8 cellular contexts compared by ENCODE assay signal in the genomic region with DNA sequence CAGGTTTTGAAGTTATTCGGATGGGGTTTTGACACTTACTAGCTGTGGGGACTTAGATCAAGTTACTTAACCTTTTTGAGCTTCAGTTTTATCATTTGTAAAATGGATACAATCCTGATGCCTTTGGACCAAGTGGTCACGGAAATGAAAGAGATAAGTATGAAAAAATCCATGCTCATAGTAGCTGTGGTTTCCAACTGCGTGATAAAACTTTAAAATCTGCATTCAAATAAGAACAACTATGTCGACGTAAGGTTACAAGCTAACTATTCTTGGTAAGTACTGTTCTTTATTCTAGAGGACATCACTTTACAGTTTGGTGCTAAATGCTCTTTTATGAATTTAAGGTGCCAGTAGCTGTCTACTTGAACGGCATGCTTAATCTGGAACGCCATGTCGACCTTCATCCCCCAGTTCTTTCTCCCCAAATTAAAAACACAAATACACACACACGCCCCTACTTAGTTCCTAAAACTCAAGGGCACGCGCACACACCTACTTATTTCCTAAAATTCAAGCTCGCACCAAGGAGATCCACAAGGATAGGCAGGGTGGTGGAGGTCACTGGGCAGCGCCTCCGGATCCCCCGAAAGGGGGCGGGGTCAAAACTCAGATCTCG. TPM values are rescaled to one million over a fixed set of nuclear protein-coding genes. Genes with fewer than 3 reads are reported as not detected.
DNase-seq lines count a peak whose midpoint lies in the region; ATAC-seq, FAIRE-seq and TF ChIP-seq lines count a peak whose summit lies in the region.

No MANE protein-coding gene starts in this region.

- H3K79me2 ChIP-seq in GM12878 (ENCODE audit: control insufficient read depth, insufficient read depth, low read length) = peaks cover 56% of the 10 kb centered on the region

- no peaks in the 10 kb centered on the region for H3K36me3 ChIP-seq in GM12878 (ENCODE audit: control insufficient read depth in 2 of 2, insufficient read depth in 2 of 2, low read length in 1 of 2)

- peaks cover 0 to 2% of the 10 kb centered on the region in 2 donors for H3K9me3 Mint-ChIP-seq in activated T-cell treated with anti-CD3 and anti-CD28 coated beads, Interleukin-2, amount 50 U/mL, for 72 hours
- H3K9me3 Mint-ChIP-seq in type B pancreatic cell = no peaks in the 10 kb centered on the region

- RAD21 ChIA-PET in GM12878 (lab: Charles Lee; ENCODE audit: unreplicated experiment) = interaction anchor here (0.6 to 6.5 kb wide), 21 partner anchors 11 to 240 kb away, joined by 3 to 89 read pairs (median 5); partner anchors contain the start of gene RIMS3

- H3K27me3 Mint-ChIP-seq in activated T-cell treated with anti-CD3 and anti-CD28 coated beads, Interleukin-2, amount 50 U/mL, for 72 hours (ENCODE audit: low read depth) = no peaks in the 10 kb centered on the region
- H3K27me3 Mint-ChIP-seq in type B pancreatic cell = no peaks in the 10 kb centered on the region

- peak overlapping the region; percentile 98 for H3K4me3 Mint-ChIP-seq in activated T-cell treated with anti-CD3 and anti-CD28 coated beads, Interleukin-2, amount 50 U/mL, for 72 hours
- peak overlapping the region; percentile 99 for H3K4me3 Mint-ChIP-seq in type B pancreatic cell

- CTCF ChIA-PET in GM12878 (lab: Yijun Ruan, JAX) = interaction anchor here (0.9 to 5.1 kb wide), 23 partner anchors 11 to 538 kb away, joined by 3 to 54 read pairs (median 4); no protein-coding TSS in a partner anchor

- TF ChIP-seq EP300 in GM12878 (IDR thresholded peaks at IDR 0.05; ENCODE audit: borderline replicate concordance in 1 of 2, control insufficient read depth in 1 of 2, low read depth in 2 of 2, low read length in 2 of 2) = no peak

- H3K4me1 Mint-ChIP-seq in activated T-cell treated with anti-CD3 and anti-CD28 coated beads, Interleukin-2, amount 50 U/mL, for 72 hours (ENCODE audit: low read depth) = peaks cover 52% of the 10 kb centered on the region
- H3K4me1 Mint-ChIP-seq in type B pancreatic cell (ENCODE audit: unreplicated experiment) = peaks cover 41% of the 10 kb centered on the region

- in situ Hi-C loops in GM12878 (cut with MboI) = no loop called here

- TSS peak; percentile 80 for BruUV-seq in GM12878 (replicated peaks; lab: Mats Ljungman, UMichigan)

- H4K20me1 ChIP-seq in GM12878 (ENCODE audit: control insufficient read depth, insufficient read depth) = no peaks in the 10 kb centered on the region

- peak overlapping the region; percentile 66 for H2AFZ ChIP-seq in GM12878 (ENCODE audit: control insufficient read depth, low read depth, low read length)

- intact Hi-C loops in GM12878 (cut with micrococcal nuclease; ENCODE audit: unreplicated experiment) (loop anchor here (5.0 kb wide), 1 partner anchor 61 kb away; no protein-coding TSS in a partner anchor), lower leg skin (cut with DNase I; ENCODE audit: low total_unique reads) (no loop called here)

- no peak for TF ChIP-seq POLR2A in GM12878 (IDR thresholded peaks at IDR 0.05; ENCODE audit: low read depth, low read length)
- no peak for TF ChIP-seq POLR2A in lower leg skin (IDR thresholded peaks at IDR 0.05)

- DNase-seq in activated T-cell treated with anti-CD3 and anti-CD28 coated beads, Interleukin-2, amount 50 U/mL, for 72 hours = no peak
- DNase-seq in activated T-cell treated with anti-CD3 and anti-CD28 coated beads for 4 hours (no peak), GM12878 (ENCODE audit: low read depth, low spot score) (no peak), lower leg skin (ENCODE audit: low spot score in 2 of 2) (no peak), type B pancreatic cell (ENCODE audit: extremely low spot score, unreplicated experiment) (no peak), dedifferentiated amniotic fluid mesenchymal stem cell (ENCODE audit: extremely low spot score) (no peak), NCI-H187 (lab: John Stamatoyannopoulos, UW) (no peak)

- TF ChIP-seq CTCF in GM12878 (IDR thresholded peaks at IDR 0.05 in 2 of 3, conservative IDR thresholded peaks at IDR 0.05 in 1 of 3; ENCODE audit: control insufficient read depth in 2 of 3, extremely low read depth in 1 of 3, insufficient read depth in 1 of 3, low read depth in 3 of 3, low read length in 3 of 3) (no peak), lower leg skin (IDR thresholded peaks at IDR 0.05) (no peak), type B pancreatic cell (conservative IDR thresholded peaks at IDR 0.05) (no peak)

- TF ChIP-seq RAD21 in GM12878 (IDR thresholded peaks at IDR 0.05; ENCODE audit: insufficient read depth, low read depth, low read length) = no peak

- SMC1A ChIA-PET in GM12878 (lab: Charles Lee; ENCODE audit: uncharacterized antibody, unreplicated experiment) = interaction anchor here (0.7 to 8.4 kb wide), 19 partner anchors 10 to 159 kb away, joined by 3 to 115 read pairs (median 6); partner anchors contain the start of gene ZNF684

- peak; percentile 23 for FAIRE-seq in GM12878 (lab: Jason Lieb, UNC)

- H3K9me3 ChIP-seq in GM12878 (replicated peaks; ENCODE audit: control insufficient read depth, insufficient read depth, low read length) = no peaks in the 10 kb centered on the region

- no peak for ATAC-seq in activated T-cell treated with anti-CD3 and anti-CD28 coated beads, Interleukin-2, amount 50 U/mL, for 72 hours (replicated peaks in 1 of 2)
- ATAC-seq in GM12878 = no peak
- no peak for ATAC-seq in GM21786 (IDR thresholded peaks at IDR 0.05; ENCODE audit: unreplicated experiment)

- peaks cover 24% of the 10 kb centered on the region for H3K4me1 ChIP-seq in GM12878 (ENCODE audit: control insufficient read depth, insufficient read depth, low read length)

- 11% methylated on average over 17 of the region's 17 CpGs for WGBS in GM12878 (ENCODE audit: insufficient coverage, insufficient replicate concordance, low lambda C conversion rate, missing lambda C conversion rate)
- WGBS in lower leg skin, 2 donors = 8 to 10% methylated on average over 16 to 17 of the region's 17 CpGs

- H3K4me2 ChIP-seq in GM12878 (ENCODE audit: control insufficient read depth, insufficient read depth) = peak overlapping the region; percentile 86

- no peaks in the 10 kb centered on the region for H3K27me3 ChIP-seq in GM12878 (replicated peaks in 1 of 2; ENCODE audit: control insufficient read depth in 2 of 2, insufficient read depth in 2 of 2, low read length in 1 of 2)

- H3K4me3 ChIP-seq in GM12878 = peak overlapping the region; percentile 95
- peak overlapping the region; percentile 74 for H3K4me3 ChIP-seq in lower leg skin (ENCODE audit: low read depth, poor library complexity, severe bottlenecking)

- H3K27ac ChIP-seq in GM12878 (ENCODE audit: control insufficient read depth, insufficient read depth) = peak overlapping the region; percentile 98

- POLR2A ChIA-PET in GM12878 (lab: Charles Lee) = interaction anchor here (0.8 to 8.1 kb wide), 23 partner anchors 12 to 241 kb away, joined by 3 to 244 read pairs (median 4); partner anchors contain the start of genes RIMS3 and ZFP69B

- peak overlapping the region; percentile 99 for H3K9ac ChIP-seq in GM12878 (ENCODE audit: control insufficient read depth, insufficient read depth, low read length)

- peaks cover 7 to 18% of the 10 kb centered on the region in 2 donors for H3K36me3 Mint-ChIP-seq in activated T-cell treated with anti-CD3 and anti-CD28 coated beads, Interleukin-2, amount 50 U/mL, for 72 hours (ENCODE audit: insufficient read depth in 2 of 2)
- H3K36me3 Mint-ChIP-seq in type B pancreatic cell = peaks cover 22% of the 10 kb centered on the region

- peak overlapping the region; percentile 97 for H3K27ac Mint-ChIP-seq in activated T-cell treated with anti-CD3 and anti-CD28 coated beads, Interleukin-2, amount 50 U/mL, for 72 hours
- peak overlapping the region; percentile 95 for H3K27ac Mint-ChIP-seq in type B pancreatic cell

RNA-seq across cellular contexts. Expression of gene NFYC, which starts 0.5 kb away (rescaled TPM):
- total RNA-seq in activated T-cell treated with anti-CD3 and anti-CD28 coated beads, Interleukin-2, amount 50 U/mL, for 72 hours = 10 to 100 TPM; 64.0 to 74.3 TPM
- total RNA-seq in GM12878 (2013; cell fraction: nucleolus; rRNA removed) = 74.6 and 83.3 TPM in 2 replicates
- total RNA-seq in GM12878 (2014; rRNA removed) = 43.1 and 49.0 TPM in 2 replicates
- 24.2 and 26.0 TPM in 2 replicates for total RNA-seq in GM12878 (2014; rRNA removed; fragmentation: Illumina TruSeq; extraction: Trizol)
- total RNA-seq in GM12878 (2021) = 55.0 and 66.6 TPM in 2 replicates
- 26.9 TPM for polyA plus RNA-seq in GM12878 (2011; ENCODE audit: low read depth)
- 57.7 and 84.2 TPM in 2 replicates for polyA plus RNA-seq in GM12878 (2011; rRNA removed)
- 88.5 and 135 TPM in 2 replicates for polyA plus RNA-seq in GM12878 (2011; cell fraction: cytosol; rRNA removed)
- polyA plus RNA-seq in GM12878 (2011; cell fraction: nucleus; rRNA removed) = 125 and 128 TPM in 2 replicates
- 39.3 and 46.7 TPM in 2 replicates for polyA plus RNA-seq in GM12878 (2012)
- 52.5 and 69.7 TPM in 2 replicates for polyA plus RNA-seq in GM12878 (2014; fragmentation: Illumina TruSeq; extraction: Trizol)
- polyA plus RNA-seq in GM12878 (2014; fragmentation: Nextera tagmentation; extraction: Ambion mirVana) = 1 to 10 TPM; 4.3 to 6.9 TPM
- polyA plus RNA-seq in GM12878 (2014; rRNA removed) = 64.2 and 78.5 TPM in 2 replicates
- polyA plus RNA-seq in GM12878 (2016; fragmentation: Nextera tagmentation; extraction: Ambion mirVana) = 10 to 100 TPM; 64.1 to 70.1 TPM
- polyA minus RNA-seq in GM12878 (2011; rRNA and poly(A)+ RNA removed) = 119 and 120 TPM in 2 replicates
- polyA minus RNA-seq in GM12878 (2011; cell fraction: cytosol; rRNA and poly(A)+ RNA removed) = 33.4 and 50.1 TPM in 2 replicates
- polyA minus RNA-seq in GM12878 (2011; cell fraction: nucleus; rRNA and poly(A)+ RNA removed) = 59.2 and 107 TPM in 2 replicates
- total RNA-seq in lower leg skin = 10 to 100 TPM; 53.3 to 94.4 (median 68.0) TPM
- total RNA-seq in type B pancreatic cell (ENCODE audit: low replicate concordance) = 70.0 and 71.3 TPM in 2 replicates

RNA-seq across cellular contexts. Expression of gene RIMS3, which starts 25.5 kb away (rescaled TPM):
- 1 to 10 TPM; 8.8 to 9.3 TPM for total RNA-seq in activated T-cell treated with anti-CD3 and anti-CD28 coated beads, Interleukin-2, amount 50 U/mL, for 72 hours
- 0.34 and 0.46 TPM in 2 replicates for total RNA-seq in GM12878 (2013; cell fraction: nucleolus; rRNA removed)
- total RNA-seq in GM12878 (2014; rRNA removed) (0.45 and 0.49 TPM in 2 replicates), GM12878 (2014; rRNA removed; fragmentation: Illumina TruSeq; extraction: Trizol) (0.32 and 0.36 TPM in 2 replicates), GM12878 (2021) (0.74 and 0.93 TPM in 2 replicates), lower leg skin (1 to 10 TPM; 2.7 to 4.0 (median 3.0) TPM), type B pancreatic cell (ENCODE audit: low replicate concordance) (2.0 and 4.2 TPM in 2 replicates)
- 0.09 TPM for polyA plus RNA-seq in GM12878 (2011; ENCODE audit: low read depth)
- polyA plus RNA-seq in GM12878 (2011; rRNA removed) (3.9 and 4.7 TPM in 2 replicates), GM12878 (2014; fragmentation: Illumina TruSeq; extraction: Trizol) (0.43 and 0.59 TPM in 2 replicates), GM12878 (2014; fragmentation: Nextera tagmentation; extraction: Ambion mirVana) (under 1 TPM; 0.02 to 0.09 TPM), GM12878 (2014; rRNA removed) (0.31 and 0.52 TPM in 2 replicates), GM12878 (2016; fragmentation: Nextera tagmentation; extraction: Ambion mirVana) (1 to 10 TPM in 1 of 2 experiments, under 1 TPM in 1; 0.29 to 1.0 TPM)
- 4.1 and 4.9 TPM in 2 replicates for polyA plus RNA-seq in GM12878 (2011; cell fraction: cytosol; rRNA removed)
- polyA plus RNA-seq in GM12878 (2011; cell fraction: nucleus; rRNA removed) = 18.5 and 21.9 TPM in 2 replicates
- 0.14 and 0.17 TPM in 2 replicates for polyA plus RNA-seq in GM12878 (2012)
- 6.5 and 8.8 TPM in 2 replicates for polyA minus RNA-seq in GM12878 (2011; rRNA and poly(A)+ RNA removed)
- polyA minus RNA-seq in GM12878 (2011; cell fraction: cytosol; rRNA and poly(A)+ RNA removed) = 2.8 and 3.2 TPM in 2 replicates
- 1.9 and 2.5 TPM in 2 replicates for polyA minus RNA-seq in GM12878 (2011; cell fraction: nucleus; rRNA and poly(A)+ RNA removed)
